Comparison of ENCODE assay signal across 1 cellular context in the genomic region with DNA sequence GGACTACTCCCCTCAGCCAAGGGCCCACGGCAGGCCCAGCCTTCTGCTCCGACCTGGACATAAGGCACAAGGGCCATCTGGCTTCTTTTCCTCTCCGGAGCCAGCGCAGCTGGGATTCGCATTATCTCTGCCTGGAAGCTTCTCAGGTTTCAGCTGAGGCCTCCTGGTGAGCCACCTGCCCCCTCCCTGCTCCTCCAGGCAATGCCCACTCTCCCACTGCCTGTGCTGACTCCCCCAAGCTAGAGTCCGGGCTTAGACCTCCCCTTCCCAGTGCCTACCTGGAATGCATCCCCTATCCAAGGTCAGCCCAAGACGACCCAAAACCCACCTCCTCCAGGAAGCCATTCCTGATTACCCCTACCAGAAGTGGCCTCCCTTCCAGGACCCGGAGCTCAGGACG.
TF ChIP-seq lines count a peak whose summit lies in the region.

No MANE protein-coding gene starts in this region.

TF ChIP-seq in HEK293, 187 proteins besides CTCF, POLR2A, EP300 and RAD21 (continued from another document and continues in another):
- TF ChIP-seq, protein P1, sequence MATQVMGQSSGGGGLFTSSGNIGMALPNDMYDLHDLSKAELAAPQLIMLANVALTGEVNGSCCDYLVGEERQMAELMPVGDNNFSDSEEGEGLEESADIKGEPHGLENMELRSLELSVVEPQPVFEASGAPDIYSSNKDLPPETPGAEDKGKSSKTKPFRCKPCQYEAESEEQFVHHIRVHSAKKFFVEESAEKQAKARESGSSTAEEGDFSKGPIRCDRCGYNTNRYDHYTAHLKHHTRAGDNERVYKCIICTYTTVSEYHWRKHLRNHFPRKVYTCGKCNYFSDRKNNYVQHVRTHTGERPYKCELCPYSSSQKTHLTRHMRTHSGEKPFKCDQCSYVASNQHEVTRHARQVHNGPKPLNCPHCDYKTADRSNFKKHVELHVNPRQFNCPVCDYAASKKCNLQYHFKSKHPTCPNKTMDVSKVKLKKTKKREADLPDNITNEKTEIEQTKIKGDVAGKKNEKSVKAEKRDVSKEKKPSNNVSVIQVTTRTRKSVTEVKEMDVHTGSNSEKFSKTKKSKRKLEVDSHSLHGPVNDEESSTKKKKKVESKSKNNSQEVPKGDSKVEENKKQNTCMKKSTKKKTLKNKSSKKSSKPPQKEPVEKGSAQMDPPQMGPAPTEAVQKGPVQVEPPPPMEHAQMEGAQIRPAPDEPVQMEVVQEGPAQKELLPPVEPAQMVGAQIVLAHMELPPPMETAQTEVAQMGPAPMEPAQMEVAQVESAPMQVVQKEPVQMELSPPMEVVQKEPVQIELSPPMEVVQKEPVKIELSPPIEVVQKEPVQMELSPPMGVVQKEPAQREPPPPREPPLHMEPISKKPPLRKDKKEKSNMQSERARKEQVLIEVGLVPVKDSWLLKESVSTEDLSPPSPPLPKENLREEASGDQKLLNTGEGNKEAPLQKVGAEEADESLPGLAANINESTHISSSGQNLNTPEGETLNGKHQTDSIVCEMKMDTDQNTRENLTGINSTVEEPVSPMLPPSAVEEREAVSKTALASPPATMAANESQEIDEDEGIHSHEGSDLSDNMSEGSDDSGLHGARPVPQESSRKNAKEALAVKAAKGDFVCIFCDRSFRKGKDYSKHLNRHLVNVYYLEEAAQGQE (tag by site-specific recombination; IDR thresholded peaks at IDR 0.05): no peak
- no peak for TF ChIP-seq ZNF677 (tag by site-specific recombination; IDR thresholded peaks at IDR 0.05)
- no peak for TF ChIP-seq ZNF121 (tag by site-specific recombination; IDR thresholded peaks at IDR 0.05)
- no peak for TF ChIP-seq ZNF701 (tag by site-specific recombination; IDR thresholded peaks at IDR 0.05)
- TF ChIP-seq ZNF433 (tag by site-specific recombination; IDR thresholded peaks at IDR 0.05; ENCODE audit: low read depth): no peak
- no peak for TF ChIP-seq ZNF791 (tag by site-specific recombination; IDR thresholded peaks at IDR 0.05)
- TF ChIP-seq ZEB2 (tag by site-specific recombination; IDR thresholded peaks at IDR 0.05): 0 out of 2 replicates have a peak, but pooled peaks have one; percentile 18
- TF ChIP-seq ZNF777 (tag by site-specific recombination; IDR thresholded peaks at IDR 0.05; ENCODE audit: borderline replicate concordance): no peak
- TF ChIP-seq ZNF624 (tag by site-specific recombination; IDR thresholded peaks at IDR 0.05): no peak
- TF ChIP-seq ZNF792 (tag by site-specific recombination; IDR thresholded peaks at IDR 0.05): no peak
- no peak for TF ChIP-seq MZF1 (tag by site-specific recombination; IDR thresholded peaks at IDR 0.05; ENCODE audit: borderline replicate concordance)
- TF ChIP-seq ZNF555 (tag by site-specific recombination; conservative IDR thresholded peaks at IDR 0.05): no peak
- TF ChIP-seq, protein P2, sequence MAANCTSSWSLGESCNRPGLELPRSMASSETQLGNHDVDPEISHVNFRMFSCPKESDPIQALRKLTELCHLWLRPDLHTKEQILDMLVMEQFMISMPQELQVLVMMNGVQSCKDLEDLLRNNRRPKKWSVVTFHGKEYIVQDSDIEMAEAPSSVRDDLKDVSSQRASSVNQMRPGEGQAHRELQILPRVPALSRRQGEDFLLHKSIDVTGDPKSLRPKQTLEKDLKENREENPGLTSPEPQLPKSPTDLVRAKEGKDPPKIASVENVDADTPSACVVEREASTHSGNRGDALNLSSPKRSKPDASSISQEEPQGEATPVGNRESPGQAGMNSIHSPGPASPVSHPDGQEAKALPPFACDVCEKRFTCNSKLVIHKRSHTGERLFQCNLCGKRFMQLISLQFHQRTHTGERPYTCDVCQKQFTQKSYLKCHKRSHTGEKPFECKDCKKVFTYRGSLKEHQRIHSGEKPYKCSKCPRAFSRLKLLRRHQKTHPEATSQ (tag by site-specific recombination; IDR thresholded peaks at IDR 0.05): no peak
- no peak for TF ChIP-seq ZNF473 (tag by site-specific recombination; IDR thresholded peaks at IDR 0.05)
- TF ChIP-seq, protein P3, sequence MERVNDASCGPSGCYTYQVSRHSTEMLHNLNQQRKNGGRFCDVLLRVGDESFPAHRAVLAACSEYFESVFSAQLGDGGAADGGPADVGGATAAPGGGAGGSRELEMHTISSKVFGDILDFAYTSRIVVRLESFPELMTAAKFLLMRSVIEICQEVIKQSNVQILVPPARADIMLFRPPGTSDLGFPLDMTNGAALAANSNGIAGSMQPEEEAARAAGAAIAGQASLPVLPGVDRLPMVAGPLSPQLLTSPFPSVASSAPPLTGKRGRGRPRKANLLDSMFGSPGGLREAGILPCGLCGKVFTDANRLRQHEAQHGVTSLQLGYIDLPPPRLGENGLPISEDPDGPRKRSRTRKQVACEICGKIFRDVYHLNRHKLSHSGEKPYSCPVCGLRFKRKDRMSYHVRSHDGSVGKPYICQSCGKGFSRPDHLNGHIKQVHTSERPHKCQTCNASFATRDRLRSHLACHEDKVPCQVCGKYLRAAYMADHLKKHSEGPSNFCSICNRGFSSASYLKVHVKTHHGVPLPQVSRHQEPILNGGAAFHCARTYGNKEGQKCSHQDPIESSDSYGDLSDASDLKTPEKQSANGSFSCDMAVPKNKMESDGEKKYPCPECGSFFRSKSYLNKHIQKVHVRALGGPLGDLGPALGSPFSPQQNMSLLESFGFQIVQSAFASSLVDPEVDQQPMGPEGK (tag by site-specific recombination; IDR thresholded peaks at IDR 0.05): peak; percentile 54
- TF ChIP-seq, protein P4, sequence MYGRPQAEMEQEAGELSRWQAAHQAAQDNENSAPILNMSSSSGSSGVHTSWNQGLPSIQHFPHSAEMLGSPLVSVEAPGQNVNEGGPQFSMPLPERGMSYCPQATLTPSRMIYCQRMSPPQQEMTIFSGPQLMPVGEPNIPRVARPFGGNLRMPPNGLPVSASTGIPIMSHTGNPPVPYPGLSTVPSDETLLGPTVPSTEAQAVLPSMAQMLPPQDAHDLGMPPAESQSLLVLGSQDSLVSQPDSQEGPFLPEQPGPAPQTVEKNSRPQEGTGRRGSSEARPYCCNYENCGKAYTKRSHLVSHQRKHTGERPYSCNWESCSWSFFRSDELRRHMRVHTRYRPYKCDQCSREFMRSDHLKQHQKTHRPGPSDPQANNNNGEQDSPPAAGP (tag by site-specific recombination; IDR thresholded peaks at IDR 0.05): no peak
- TF ChIP-seq KLF10 (tag by site-specific recombination; IDR thresholded peaks at IDR 0.05): no peak
- peak; percentile 76 for TF ChIP-seq ZNF600 (tag by site-specific recombination; IDR thresholded peaks at IDR 0.05)
- no peak for TF ChIP-seq ZNF416 (tag by site-specific recombination; IDR thresholded peaks at IDR 0.05)
- TF ChIP-seq ZNF239 (tag by site-specific recombination; IDR thresholded peaks at IDR 0.05): no peak
- TF ChIP-seq ZNF157 (tag by site-specific recombination; IDR thresholded peaks at IDR 0.05): no peak
- TF ChIP-seq, protein P5, sequence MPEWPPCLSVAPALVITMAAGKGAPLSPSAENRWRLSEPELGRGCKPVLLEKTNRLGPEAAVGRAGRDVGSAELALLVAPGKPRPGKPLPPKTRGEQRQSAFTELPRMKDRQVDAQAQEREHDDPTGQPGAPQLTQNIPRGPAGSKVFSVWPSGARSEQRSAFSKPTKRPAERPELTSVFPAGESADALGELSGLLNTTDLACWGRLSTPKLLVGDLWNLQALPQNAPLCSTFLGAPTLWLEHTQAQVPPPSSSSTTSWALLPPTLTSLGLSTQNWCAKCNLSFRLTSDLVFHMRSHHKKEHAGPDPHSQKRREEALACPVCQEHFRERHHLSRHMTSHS (tag by site-specific recombination; IDR thresholded peaks at IDR 0.05): no peak
- no peak for TF ChIP-seq ZNF830 (tag by site-specific recombination; IDR thresholded peaks at IDR 0.05; ENCODE audit: low read depth)
- no peak for TF ChIP-seq FEZF1 (tag by site-specific recombination; IDR thresholded peaks at IDR 0.05)
- no peak for TF ChIP-seq SCRT1 (tag by site-specific recombination; IDR thresholded peaks at IDR 0.05; ENCODE audit: borderline replicate concordance)
- TF ChIP-seq OSR2 (tag by site-specific recombination; IDR thresholded peaks at IDR 0.05): peak; percentile 50; the same call in 1 of the 2 replicates
- no peak for TF ChIP-seq MYNN (tag by site-specific recombination; IDR thresholded peaks at IDR 0.05; ENCODE audit: borderline replicate concordance)
- no peak for TF ChIP-seq ZNF394 (tag by site-specific recombination; IDR thresholded peaks at IDR 0.05; ENCODE audit: borderline replicate concordance)
- TF ChIP-seq ZNF223 (tag by site-specific recombination; IDR thresholded peaks at IDR 0.05): no peak
- TF ChIP-seq ZNF169 (tag by site-specific recombination; IDR thresholded peaks at IDR 0.05): no peak
- TF ChIP-seq ZNF623 (tag by site-specific recombination; IDR thresholded peaks at IDR 0.05): no peak
- TF ChIP-seq ZNF549 (tag by site-specific recombination; IDR thresholded peaks at IDR 0.05): no peak
- no peak for TF ChIP-seq ZNF324 (tag by site-specific recombination; IDR thresholded peaks at IDR 0.05)
- TF ChIP-seq SALL2 (tag by site-specific recombination; IDR thresholded peaks at IDR 0.05; ENCODE audit: borderline replicate concordance): no peak
- TF ChIP-seq ZNF426 (tag by site-specific recombination; IDR thresholded peaks at IDR 0.05): no peak
- peak; percentile 65 for TF ChIP-seq WT1 (tag by site-specific recombination; IDR thresholded peaks at IDR 0.05)
- TF ChIP-seq, protein P6, sequence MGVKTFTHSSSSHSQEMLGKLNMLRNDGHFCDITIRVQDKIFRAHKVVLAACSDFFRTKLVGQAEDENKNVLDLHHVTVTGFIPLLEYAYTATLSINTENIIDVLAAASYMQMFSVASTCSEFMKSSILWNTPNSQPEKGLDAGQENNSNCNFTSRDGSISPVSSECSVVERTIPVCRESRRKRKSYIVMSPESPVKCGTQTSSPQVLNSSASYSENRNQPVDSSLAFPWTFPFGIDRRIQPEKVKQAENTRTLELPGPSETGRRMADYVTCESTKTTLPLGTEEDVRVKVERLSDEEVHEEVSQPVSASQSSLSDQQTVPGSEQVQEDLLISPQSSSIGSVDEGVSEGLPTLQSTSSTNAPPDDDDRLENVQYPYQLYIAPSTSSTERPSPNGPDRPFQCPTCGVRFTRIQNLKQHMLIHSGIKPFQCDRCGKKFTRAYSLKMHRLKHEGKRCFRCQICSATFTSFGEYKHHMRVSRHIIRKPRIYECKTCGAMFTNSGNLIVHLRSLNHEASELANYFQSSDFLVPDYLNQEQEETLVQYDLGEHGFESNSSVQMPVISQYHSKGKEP (tag by site-specific recombination; IDR thresholded peaks at IDR 0.05): no peak
- TF ChIP-seq, protein P7, sequence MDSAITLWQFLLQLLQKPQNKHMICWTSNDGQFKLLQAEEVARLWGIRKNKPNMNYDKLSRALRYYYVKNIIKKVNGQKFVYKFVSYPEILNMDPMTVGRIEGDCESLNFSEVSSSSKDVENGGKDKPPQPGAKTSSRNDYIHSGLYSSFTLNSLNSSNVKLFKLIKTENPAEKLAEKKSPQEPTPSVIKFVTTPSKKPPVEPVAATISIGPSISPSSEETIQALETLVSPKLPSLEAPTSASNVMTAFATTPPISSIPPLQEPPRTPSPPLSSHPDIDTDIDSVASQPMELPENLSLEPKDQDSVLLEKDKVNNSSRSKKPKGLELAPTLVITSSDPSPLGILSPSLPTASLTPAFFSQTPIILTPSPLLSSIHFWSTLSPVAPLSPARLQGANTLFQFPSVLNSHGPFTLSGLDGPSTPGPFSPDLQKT (IDR thresholded peaks at IDR 0.05; ENCODE audit: borderline replicate concordance, low read depth, low read length): no peak
- no peak for TF ChIP-seq ZNF248 (tag by site-specific recombination; IDR thresholded peaks at IDR 0.05)
- TF ChIP-seq, protein P8, sequence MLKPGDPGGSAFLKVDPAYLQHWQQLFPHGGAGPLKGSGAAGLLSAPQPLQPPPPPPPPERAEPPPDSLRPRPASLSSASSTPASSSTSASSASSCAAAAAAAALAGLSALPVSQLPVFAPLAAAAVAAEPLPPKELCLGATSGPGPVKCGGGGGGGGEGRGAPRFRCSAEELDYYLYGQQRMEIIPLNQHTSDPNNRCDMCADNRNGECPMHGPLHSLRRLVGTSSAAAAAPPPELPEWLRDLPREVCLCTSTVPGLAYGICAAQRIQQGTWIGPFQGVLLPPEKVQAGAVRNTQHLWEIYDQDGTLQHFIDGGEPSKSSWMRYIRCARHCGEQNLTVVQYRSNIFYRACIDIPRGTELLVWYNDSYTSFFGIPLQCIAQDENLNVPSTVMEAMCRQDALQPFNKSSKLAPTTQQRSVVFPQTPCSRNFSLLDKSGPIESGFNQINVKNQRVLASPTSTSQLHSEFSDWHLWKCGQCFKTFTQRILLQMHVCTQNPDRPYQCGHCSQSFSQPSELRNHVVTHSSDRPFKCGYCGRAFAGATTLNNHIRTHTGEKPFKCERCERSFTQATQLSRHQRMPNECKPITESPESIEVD (tag by site-specific recombination; IDR thresholded peaks at IDR 0.05): no peak
- TF ChIP-seq ZFHX2 (tag by site-specific recombination; conservative IDR thresholded peaks at IDR 0.05): peak; percentile 19; the same call in 1 of the 2 replicates
- no peak for TF ChIP-seq ZNF202 (tag by site-specific recombination; IDR thresholded peaks at IDR 0.05; ENCODE audit: borderline replicate concordance)
- TF ChIP-seq, protein P9, sequence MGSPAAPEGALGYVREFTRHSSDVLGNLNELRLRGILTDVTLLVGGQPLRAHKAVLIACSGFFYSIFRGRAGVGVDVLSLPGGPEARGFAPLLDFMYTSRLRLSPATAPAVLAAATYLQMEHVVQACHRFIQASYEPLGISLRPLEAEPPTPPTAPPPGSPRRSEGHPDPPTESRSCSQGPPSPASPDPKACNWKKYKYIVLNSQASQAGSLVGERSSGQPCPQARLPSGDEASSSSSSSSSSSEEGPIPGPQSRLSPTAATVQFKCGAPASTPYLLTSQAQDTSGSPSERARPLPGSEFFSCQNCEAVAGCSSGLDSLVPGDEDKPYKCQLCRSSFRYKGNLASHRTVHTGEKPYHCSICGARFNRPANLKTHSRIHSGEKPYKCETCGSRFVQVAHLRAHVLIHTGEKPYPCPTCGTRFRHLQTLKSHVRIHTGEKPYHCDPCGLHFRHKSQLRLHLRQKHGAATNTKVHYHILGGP (tag by site-specific recombination; IDR thresholded peaks at IDR 0.05): no peak
- no peak for TF ChIP-seq ZNF366 (tag by site-specific recombination; conservative IDR thresholded peaks at IDR 0.05)
- TF ChIP-seq TCF7L2 (IDR thresholded peaks at IDR 0.05; ENCODE audit: borderline replicate concordance, low read depth, low read length): no peak
- TF ChIP-seq, protein P10, sequence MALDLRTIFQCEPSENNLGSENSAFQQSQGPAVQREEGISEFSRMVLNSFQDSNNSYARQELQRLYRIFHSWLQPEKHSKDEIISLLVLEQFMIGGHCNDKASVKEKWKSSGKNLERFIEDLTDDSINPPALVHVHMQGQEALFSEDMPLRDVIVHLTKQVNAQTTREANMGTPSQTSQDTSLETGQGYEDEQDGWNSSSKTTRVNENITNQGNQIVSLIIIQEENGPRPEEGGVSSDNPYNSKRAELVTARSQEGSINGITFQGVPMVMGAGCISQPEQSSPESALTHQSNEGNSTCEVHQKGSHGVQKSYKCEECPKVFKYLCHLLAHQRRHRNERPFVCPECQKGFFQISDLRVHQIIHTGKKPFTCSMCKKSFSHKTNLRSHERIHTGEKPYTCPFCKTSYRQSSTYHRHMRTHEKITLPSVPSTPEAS (tag by site-specific recombination; IDR thresholded peaks at IDR 0.05): no peak
- TF ChIP-seq, protein P11, sequence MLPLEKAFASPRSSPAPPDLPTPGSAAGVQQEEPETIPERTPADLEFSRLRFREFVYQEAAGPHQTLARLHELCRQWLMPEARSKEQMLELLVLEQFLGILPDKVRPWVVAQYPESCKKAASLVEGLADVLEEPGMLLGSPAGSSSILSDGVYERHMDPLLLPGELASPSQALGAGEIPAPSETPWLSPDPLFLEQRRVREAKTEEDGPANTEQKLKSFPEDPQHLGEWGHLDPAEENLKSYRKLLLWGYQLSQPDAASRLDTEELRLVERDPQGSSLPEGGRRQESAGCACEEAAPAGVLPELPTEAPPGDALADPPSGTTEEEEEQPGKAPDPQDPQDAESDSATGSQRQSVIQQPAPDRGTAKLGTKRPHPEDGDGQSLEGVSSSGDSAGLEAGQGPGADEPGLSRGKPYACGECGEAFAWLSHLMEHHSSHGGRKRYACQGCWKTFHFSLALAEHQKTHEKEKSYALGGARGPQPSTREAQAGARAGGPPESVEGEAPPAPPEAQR (tag by site-specific recombination; IDR thresholded peaks at IDR 0.05): no peak
